Comparison of ENCODE assay signal across 27 cellular contexts in the genomic region with DNA sequence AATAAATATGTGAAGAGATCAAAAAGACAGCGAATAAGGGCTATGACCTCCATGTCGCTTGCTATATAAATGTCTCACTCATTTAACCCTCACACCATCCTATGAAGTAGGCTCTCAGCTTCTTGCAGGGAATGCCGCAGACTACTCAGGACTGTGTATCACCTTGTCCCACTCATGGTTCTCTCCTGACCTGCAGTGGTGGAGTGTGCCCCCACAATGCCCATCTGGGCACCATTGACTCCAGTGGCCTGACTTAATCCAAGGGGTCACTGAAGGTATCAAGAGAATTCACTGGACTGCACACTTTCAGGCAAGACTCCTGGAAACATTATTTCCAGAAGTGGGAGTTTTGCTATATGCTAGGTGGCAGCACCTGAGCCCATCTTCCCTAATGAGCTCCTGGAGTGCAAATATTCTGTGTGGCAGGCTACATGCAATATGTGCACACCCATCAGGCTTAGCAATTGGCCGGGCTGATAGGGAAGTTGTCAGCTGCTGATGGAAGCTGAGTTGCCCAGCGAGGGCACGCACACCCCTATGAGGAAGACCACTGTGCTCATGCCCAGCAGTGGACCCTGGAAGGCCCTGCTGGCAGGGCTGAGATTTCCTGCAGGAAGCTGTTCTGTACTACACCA.
"Had no signal": no experiment of that assay in that cellular context is flagged by ENCODE, and none has a peak within 500 bp of the region (broad histone marks: within the 10 kb centered on the region; RNA-seq: fewer than 3 reads in every experiment).

No MANE protein-coding gene starts in this region.

- DNase-seq: Kasumi-1; MM.1S; MV-4-11; NCI-H1048; NCI-H1105; NCI-H1417; NCI-H1436 treated with DMSO at 0.1 percent for 48 hours; NCI-H1694; NCI-H187 treated with DMSO at 0.1 percent for 48 hours; NCI-H2029 treated with DMSO at 0.1 percent for 48 hours; NCI-H2171 treated with DMSO at 0.1 percent for 48 hours; NCI-H345; NCI-H446 treated with DMSO at 0.1 percent for 48 hours; NCI-H510A treated with DMSO at 0.1 percent for 48 hours; NCI-H526; NCI-H748 treated with DMSO at 0.1 percent for 48 hours; NK-92 treated with Interleukin-12 subunit alpha and Interleukin-12 subunit beta, amount 100 ng/mL, for 24 hours; PC-3; SHP77 treated with DMSO at 0.1 percent for 48 hours; SJCRH30 had no signal

- H3K4me3 Mint-ChIP-seq: IgD-negative memory B cell had no signal

- H3K4me1 ChIP-seq: SJCRH30 had no signal

- H3K27ac Mint-ChIP-seq: IgD-negative memory B cell had no signal

- H3K9me3 Mint-ChIP-seq: IgD-negative memory B cell had no signal

- H3K36me3 ChIP-seq: SJCRH30 had no signal

- H3K27me3 ChIP-seq: SJCRH30 had no signal

- H3K9me3 ChIP-seq: SJCRH30 had no signal

- ATAC-seq: K562, Panc1, PC-3, SK-N-SH treated with all-trans-retinoic acid at 6 μM for 48 hours had no signal

- H3K36me3 Mint-ChIP-seq: IgD-negative memory B cell had no signal

- H3K4me3 ChIP-seq: K562, SJCRH30 had no signal

- H3K27ac ChIP-seq: HL-60, KMS-11, RWPE1, SJCRH30 had no signal
